In the genomic region with DNA sequence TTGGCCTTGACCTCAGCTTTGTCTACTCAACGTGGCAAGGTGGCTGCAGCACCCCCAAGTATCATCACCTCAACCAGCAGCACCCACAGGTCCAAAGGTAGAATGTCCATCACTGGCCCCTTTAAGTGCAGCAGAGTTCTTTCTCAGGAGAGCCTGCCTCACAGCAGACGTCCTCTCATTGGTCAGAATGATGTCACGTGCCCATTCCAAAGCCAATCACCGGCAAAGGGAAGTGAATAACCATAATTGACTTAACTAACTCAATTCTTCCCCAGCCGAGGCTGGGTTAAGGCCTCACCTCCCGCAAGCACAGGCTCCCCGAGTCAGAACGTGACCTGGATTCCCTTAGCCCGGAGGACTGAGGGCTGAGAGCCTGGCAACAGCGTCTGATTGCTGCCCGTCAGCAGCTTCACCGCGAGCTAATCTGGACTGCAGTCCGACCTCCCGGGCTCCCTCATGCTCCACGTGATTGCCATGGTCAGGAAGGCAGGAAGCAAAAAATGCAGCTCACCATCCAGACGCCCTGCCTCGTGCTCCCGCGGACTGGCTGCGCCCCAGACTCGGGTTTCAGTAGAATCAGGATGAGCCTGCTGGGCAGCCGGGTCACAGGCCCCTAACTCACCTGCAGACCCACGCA, we compare ENCODE assay signal across 14 cellular contexts.
DNase-seq lines count a peak whose midpoint lies in the region; ATAC-seq, FAIRE-seq and TF ChIP-seq lines count a peak whose summit lies in the region.
"Had no signal": no experiment of that assay in that cellular context is flagged by ENCODE, and none has a peak within 500 bp of the region (broad histone marks: within the 10 kb centered on the region; RNA-seq: fewer than 3 reads in every experiment).

No MANE protein-coding gene starts in this region.

- no peak overlapping the region for H3K9ac ChIP-seq in kidney (ENCODE audit: low read length in 2 of 2)

- intact Hi-C loops in body of pancreas (cut with DNase I) (no loop called here), kidney (cut with DNase I) (no loop called here), gastrocnemius medialis (cut with DNase I; ENCODE audit: low total_unique reads) (no loop called here)

- TF ChIP-seq POLR2A in body of pancreas (IDR thresholded peaks at IDR 0.05) (peak in 2 of 3 donors; percentile 26 to 51), gastrocnemius medialis (IDR thresholded peaks at IDR 0.05) (no peak)

- DNase-seq in HEK293T (ENCODE audit: extremely low spot score) (no peak), body of pancreas (peak; percentile 32 to 52 (median 41)), kidney (peak; percentile 78), gastrocnemius medialis (peak in 1 of 2 donors; percentile 46), glomerular visceral epithelial cell (ENCODE audit: extremely low spot score) (no peak), activated gamma-delta T cell treated with Interleukin-2 at 50 U/mL for 16 hours (no peak), ureter (ENCODE audit: low spot score) (no peak)
- DNase-seq in activated CD4-positive, alpha-beta T cell treated with anti-CD3 and anti-CD28 coated beads, Interleukin-2, amount 50 U/mL, for 4 hours: no peak
- DNase-seq: CD8-positive, alpha-beta memory T cell; GOT3; naive thymus-derived CD8-positive, alpha-beta T cell; NCI-H2171 had no signal

- 25 to 31% methylated on average over 11 to 24 of the region's 24 CpGs for WGBS in body of pancreas, 2 donors

- POLR2A ChIA-PET in HEK293T (lab: Yijun Ruan, JAX): no interaction called here

- CTCF ChIA-PET in HEK293T (lab: Yijun Ruan, JAX): no interaction called here

- H3K27ac ChIP-seq in body of pancreas (peak overlapping the region in 3 of 4 donors; percentile 17 to 73 (median 48)), kidney (ENCODE audit: low read depth in 2 of 2, low read length in 2 of 2) (no peak overlapping the region), gastrocnemius medialis (peak overlapping the region in 1 of 4 donors; percentile 27)

- H3K4me3 ChIP-seq in body of pancreas (no peak overlapping the region), kidney (ENCODE audit: low read length in 2 of 2) (peak overlapping the region; percentile 42 to 62), gastrocnemius medialis (peak overlapping the region; percentile 34 to 39 (median 36))

- no peak for FAIRE-seq in kidney (lab: Jason Lieb, UNC)
- FAIRE-seq: endometrium, RCC 7860 had no signal

- no peaks in the 10 kb centered on the region for H3K36me3 ChIP-seq in body of pancreas (replicated peaks in 1 of 2; ENCODE audit: insufficient read depth in 1 of 2, low read depth in 2 of 2)
- H3K36me3 ChIP-seq in kidney (ENCODE audit: control insufficient read depth in 1 of 2, insufficient read depth in 2 of 2, low read length in 2 of 2): no peaks in the 10 kb centered on the region
- no peaks in the 10 kb centered on the region for H3K36me3 ChIP-seq in gastrocnemius medialis

- no peak for TF ChIP-seq CTCF in body of pancreas (IDR thresholded peaks at IDR 0.05)
- TF ChIP-seq CTCF in kidney (IDR thresholded peaks at IDR 0.05; ENCODE audit: borderline replicate concordance, extremely low read depth, insufficient read depth): no peak
- TF ChIP-seq CTCF in gastrocnemius medialis (IDR thresholded peaks at IDR 0.05 in 4 of 5, conservative IDR thresholded peaks at IDR 0.05 in 1 of 5): no peak

- H3K9me3 ChIP-seq in body of pancreas (no peaks in the 10 kb centered on the region), kidney (ENCODE audit: control insufficient read depth in 1 of 2, low read length in 2 of 2) (peaks cover 0 to 2% of the 10 kb centered on the region in 2 donors), gastrocnemius medialis (no peaks in the 10 kb centered on the region)

- H3K27me3 ChIP-seq in body of pancreas (no peaks in the 10 kb centered on the region), gastrocnemius medialis (no peaks in the 10 kb centered on the region)

- in situ Hi-C loops in gastrocnemius medialis (cut with MboI; ENCODE audit: low sequenced_read_pairs in 4 of 4): no loop called here

- ATAC-seq in body of pancreas (peak; percentile 77), gastrocnemius medialis (peak; percentile 62 to 80)
- ATAC-seq: naive thymus-derived CD8-positive, alpha-beta T cell had no signal

- H3K4me1 ChIP-seq in body of pancreas (peaks cover 5% of the 10 kb centered on the region), kidney (ENCODE audit: control insufficient read depth in 1 of 2, insufficient read depth in 1 of 2, low read depth in 1 of 2, low read length in 2 of 2) (peaks cover 0 to 7% of the 10 kb centered on the region in 2 donors), gastrocnemius medialis (no peaks in the 10 kb centered on the region)

TF ChIP-seq in HEK293T, 16 proteins besides CTCF, POLR2A, EP300 and RAD21:
- TF ChIP-seq ELF4 (IDR thresholded peaks at IDR 0.05) (no peak), SUZ12 (IDR thresholded peaks at IDR 0.05) (no peak), L3MBTL2 (conservative IDR thresholded peaks at IDR 0.05) (peak; percentile 45)

Comparison
In these comparisons a context has a peak if more than half of its experiments do, and no peak if none do; other contexts are left out.
1. DNase-seq: peak in body of pancreas (4 of 4) and kidney (single experiment); none in HEK293T (single experiment), glomerular visceral epithelial cell (single experiment), activated gamma-delta T cell treated with Interleukin-2 at 50 U/mL for 16 hours (single experiment), ureter (single experiment) and activated CD4-positive, alpha-beta T cell treated with anti-CD3 and anti-CD28 coated beads, Interleukin-2, amount 50 U/mL, for 4 hours (0 of 2).
2. H3K27ac ChIP-seq: peak in body of pancreas (3 of 4); none in kidney (0 of 2).
3. H3K4me3 ChIP-seq: peak in kidney (2 of 2) and gastrocnemius medialis (4 of 4); none in body of pancreas (0 of 2).
4. POLR2A ChIP-seq: peak in body of pancreas (2 of 3); none in gastrocnemius medialis (0 of 2).